15 cellular contexts compared by ENCODE assay signal in genomic region chr16:23397464-23397863, GRCh38. TPM values are rescaled to one million over a fixed set of nuclear protein-coding genes. Genes with fewer than 3 reads are reported as not detected.
DNase-seq lines count a peak whose midpoint lies in the region; ATAC-seq, FAIRE-seq and TF ChIP-seq lines count a peak whose summit lies in the region.
"Had no signal": no experiment of that assay in that cellular context is flagged by ENCODE, and none has a peak within 500 bp of the region (broad histone marks: within the 10 kb centered on the region; RNA-seq: fewer than 3 reads in every experiment).

No MANE protein-coding gene starts in this region.

- H3K79me2 ChIP-seq in HepG2 (ENCODE audit: insufficient read depth, low read length) = no peaks in the 10 kb centered on the region

- BruUV-seq in HepG2 (replicated peaks; lab: Mats Ljungman, UMichigan) = no TSS peak

- TF ChIP-seq POLR2A in HepG2 (IDR thresholded peaks at IDR 0.05; ENCODE audit: insufficient read depth in 1 of 2, low read depth in 2 of 2, low read length in 2 of 2) (no peak), right lobe of liver (IDR thresholded peaks at IDR 0.05) (no peak), sigmoid colon (IDR thresholded peaks at IDR 0.05) (no peak), testis (IDR thresholded peaks at IDR 0.05) (no peak)

- H3K9me3 Mint-ChIP-seq in brain = no peaks in the 10 kb centered on the region
- H3K9me3 Mint-ChIP-seq: CD8-positive, alpha-beta memory T cell had no signal

- 98% methylated on average over 2 of the region's 2 CpGs for WGBS in HepG2 (ENCODE audit: low lambda C conversion rate)
- WGBS in right lobe of liver (ENCODE audit: insufficient coverage, low coverage, low lambda C conversion rate, missing lambda C conversion rate) = 100% methylated on average over 2 of the region's 2 CpGs
- WGBS in sigmoid colon, 2 donors = 91 to 94% methylated on average over 2 of the region's 2 CpGs
- WGBS in testis, 2 donors = 95 to 97% methylated on average over 2 of the region's 2 CpGs

- TF ChIP-seq RAD21 in HepG2 (CRISPR knock-in tag; IDR thresholded peaks at IDR 0.05) = no peak

- no peak for ATAC-seq in HepG2
- no peak for ATAC-seq in right lobe of liver

- intact Hi-C loops in HepG2 (cut with micrococcal nuclease; ENCODE audit: unreplicated experiment) (no loop called here), right lobe of liver (cut with DNase I) (no loop called here), sigmoid colon (cut with DNase I) (no loop called here), testis (cut with DNase I; ENCODE audit: low total_unique reads) (no loop called here)

- TF ChIP-seq CTCF in HepG2 (CRISPR knock-in tag; IDR thresholded peaks at IDR 0.05) = no peak
- TF ChIP-seq CTCF in right lobe of liver (IDR thresholded peaks at IDR 0.05) = no peak
- TF ChIP-seq CTCF in brain (conservative IDR thresholded peaks at IDR 0.05) = no peak
- no peak for TF ChIP-seq CTCF in sigmoid colon (IDR thresholded peaks at IDR 0.05)
- no peak for TF ChIP-seq CTCF in testis (IDR thresholded peaks at IDR 0.05)

- H3K4me3 Mint-ChIP-seq in brain = no peak overlapping the region
- H3K4me3 Mint-ChIP-seq: CD8-positive, alpha-beta memory T cell had no signal

- H3K27me3 ChIP-seq in HepG2 (ENCODE audit: control insufficient read depth in 1 of 2, insufficient read depth in 2 of 2, low read length in 2 of 2) = no peaks in the 10 kb centered on the region
- no peaks in the 10 kb centered on the region for H3K27me3 ChIP-seq in right lobe of liver
- H3K27me3 ChIP-seq in sigmoid colon = no peaks in the 10 kb centered on the region
- H3K27me3 ChIP-seq in testis = no peaks in the 10 kb centered on the region
- H3K27me3 ChIP-seq: BLaER1 had no signal

- FAIRE-seq in HepG2 (lab: Jason Lieb, UNC) = no peak

- peaks cover 49% of the 10 kb centered on the region for H3K4me1 Mint-ChIP-seq in brain
- H3K4me1 Mint-ChIP-seq: CD8-positive, alpha-beta memory T cell had no signal

- H4K20me1 ChIP-seq in HepG2 (ENCODE audit: insufficient read depth, low read length) = no peaks in the 10 kb centered on the region
- H4K20me1 ChIP-seq: BLaER1 had no signal

- H3K27me3 Mint-ChIP-seq in brain = no peaks in the 10 kb centered on the region
- H3K27me3 Mint-ChIP-seq: CD8-positive, alpha-beta memory T cell had no signal

- no peak overlapping the region for H3K4me2 ChIP-seq in HepG2 (ENCODE audit: low read depth, low read length)
- H3K4me2 ChIP-seq: BLaER1 had no signal

- no peak for DNase-seq in HepG2 (ENCODE audit: low spot score)
- DNase-seq in right lobe of liver = no peak
- DNase-seq in sigmoid colon = peak; percentile 17
- no peak for DNase-seq in NK-92 (lab: John Stamatoyannopoulos, UW; ENCODE audit: unreplicated experiment)
- DNase-seq in testis = no peak
- DNase-seq in NCI-H1417 treated with DMSO at 0.1 percent for 48 hours (lab: John Stamatoyannopoulos, UW) = no peak
- DNase-seq: 8988T; AML-193; Caco-2; CD8-positive, alpha-beta memory T cell; DMS53; GM23248; H7 had no signal

- H3K27ac ChIP-seq in HepG2 (ENCODE audit: extremely low read length, insufficient read depth, low read length) (no peak overlapping the region), right lobe of liver (no peak overlapping the region), sigmoid colon (no peak overlapping the region), testis (no peak overlapping the region)
- H3K27ac ChIP-seq: BLaER1, GM23248 had no signal

- H3K9me3 ChIP-seq in HepG2 (ENCODE audit: low read length) (no peaks in the 10 kb centered on the region), right lobe of liver (no peaks in the 10 kb centered on the region), sigmoid colon (no peaks in the 10 kb centered on the region), testis (no peaks in the 10 kb centered on the region)
- H3K9me3 ChIP-seq: BLaER1, Caco-2 had no signal

- in situ Hi-C loops in HepG2 (cut with HindIII; ENCODE audit: extremely low pct_ligation_motif_present, low pct_unique_long_range_greater_than_20kb) = no loop called here

- H3K9ac ChIP-seq in HepG2 (ENCODE audit: insufficient read depth, low read depth, low read length) = no peak overlapping the region
- H3K9ac ChIP-seq: BLaER1, GM23248 had no signal

- TF ChIP-seq EP300 in HepG2 (IDR thresholded peaks at IDR 0.05; ENCODE audit: low read depth in 2 of 2, low read length in 2 of 2) = no peak
- TF ChIP-seq EP300 in HepG2 (CRISPR knock-in tag; IDR thresholded peaks at IDR 0.05; ENCODE audit: borderline replicate concordance) = no peak
- no peak for TF ChIP-seq EP300 in sigmoid colon (IDR thresholded peaks at IDR 0.05)

- POLR2A ChIA-PET in HepG2 (lab: Yijun Ruan, JAX) = no interaction called here

- H3K36me3 Mint-ChIP-seq in brain = peaks cover 77% of the 10 kb centered on the region

- H3K4me1 ChIP-seq in HepG2 (ENCODE audit: insufficient read depth, low read length) (no peaks in the 10 kb centered on the region), right lobe of liver (no peaks in the 10 kb centered on the region), sigmoid colon (peaks cover 0 to 32% (median 15%) of the 10 kb centered on the region in 4 donors), testis (no peaks in the 10 kb centered on the region)
- H3K4me1 ChIP-seq: BLaER1, Caco-2 had no signal

- H3K4me3 ChIP-seq in HepG2 (replicated peaks in 1 of 3; ENCODE audit: insufficient read depth in 1 of 3, low read depth in 2 of 3, low read length in 3 of 3) (no peak overlapping the region), right lobe of liver (no peak overlapping the region), sigmoid colon (no peak overlapping the region), testis (no peak overlapping the region)
- H3K4me3 ChIP-seq: BLaER1, GM23248 had no signal

- peak overlapping the region in 3 of 5 experiments; percentile 18 to 98 (median 54) for H3K27ac Mint-ChIP-seq in brain

- H3K36me3 ChIP-seq in HepG2 (replicated peaks in 1 of 2; ENCODE audit: control insufficient read depth in 1 of 2, insufficient read depth in 2 of 2, low read length in 2 of 2) = peaks cover 16 to 57% of the 10 kb centered on the region in 2 experiments
- H3K36me3 ChIP-seq in right lobe of liver = peaks cover 0 to 28% (median 9%) of the 10 kb centered on the region in 4 donors
- peaks cover under 1 to 70% (median 8%) of the 10 kb centered on the region in 4 donors for H3K36me3 ChIP-seq in sigmoid colon
- H3K36me3 ChIP-seq in testis (ENCODE audit: low read depth, missing control alignments) = no peaks in the 10 kb centered on the region

- H2AFZ ChIP-seq in HepG2 (ENCODE audit: low read length) = no peak overlapping the region
- H2AFZ ChIP-seq: GM23248 had no signal

- CTCF ChIA-PET in HepG2 (lab: Yijun Ruan, JAX; ENCODE audit: low intra/inter-chr PET ratio, low total read pairs) = no interaction called here

TF ChIP-seq in HepG2, 621 proteins besides CTCF, POLR2A, EP300 and RAD21:
- 0 out of 2 replicates have a peak, but pooled peaks have one; percentile 54 for TF ChIP-seq ZKSCAN1 (IDR thresholded peaks at IDR 0.05; ENCODE audit: low read length)
- no peak for TF ChIP-seq NFRKB (IDR thresholded peaks at IDR 0.05)
- TF ChIP-seq PITX1 (CRISPR knock-in tag; IDR thresholded peaks at IDR 0.05) = no peak
- TF ChIP-seq SAFB2 (CRISPR knock-in tag; IDR thresholded peaks at IDR 0.05; ENCODE audit: borderline replicate concordance, low read depth) = no peak
- TF ChIP-seq POLR2AphosphoS5 (IDR thresholded peaks at IDR 0.05; ENCODE audit: low read depth, low read length) = no peak
- no peak for TF ChIP-seq ZNF816 (CRISPR knock-in tag; IDR thresholded peaks at IDR 0.05; ENCODE audit: borderline replicate concordance)
- no peak for TF ChIP-seq ZNF558 (CRISPR knock-in tag; IDR thresholded peaks at IDR 0.05; ENCODE audit: borderline replicate concordance)

RNA-seq across cellular contexts. Expression of gene COG7, which starts 55.5 kb away (rescaled TPM):
- total RNA-seq in HepG2 (2016; rRNA removed; fragmentation: Illumina TruSeq; extraction: Trizol) = 12.6 and 15.4 TPM in 2 replicates
- total RNA-seq in HepG2 (2016; cell fraction: cytosol; rRNA removed; fragmentation: Illumina TruSeq; extraction: Trizol; ENCODE audit: low read depth) = 9.2 and 9.5 TPM in 2 replicates
- 14.1 and 14.7 TPM in 2 replicates for total RNA-seq in HepG2 (2016; cell fraction: insoluble cytoplasmic fraction; rRNA removed; fragmentation: Illumina TruSeq; extraction: Trizol)
- total RNA-seq in HepG2 (2016; cell fraction: membrane; rRNA removed; fragmentation: Illumina TruSeq; extraction: Trizol) = 8.1 and 9.4 TPM in 2 replicates
- total RNA-seq in HepG2 (2016; cell fraction: nucleus; rRNA removed; fragmentation: Illumina TruSeq; extraction: Trizol) = 16.3 and 18.0 TPM in 2 replicates
- 51.0 and 54.5 TPM in 2 replicates for polyA plus RNA-seq in HepG2 (2011; rRNA removed)
- polyA plus RNA-seq in HepG2 (2011; cell fraction: cytosol; rRNA removed) = 32.5 and 55.6 TPM in 2 replicates
- polyA plus RNA-seq in HepG2 (2011; cell fraction: nucleus; rRNA removed) = 105 and 118 TPM in 2 replicates
- 18.4 and 20.0 TPM in 2 replicates for polyA plus RNA-seq in HepG2 (2012)
- polyA plus RNA-seq in HepG2 (2016; cell fraction: cytosol; fragmentation: Illumina TruSeq; extraction: Trizol; ENCODE audit: low read depth) = 1.5 and 2.3 TPM in 2 replicates
- polyA plus RNA-seq in HepG2 (2016; cell fraction: insoluble cytoplasmic fraction; fragmentation: Illumina TruSeq; extraction: Trizol; ENCODE audit: low read depth) = 22.3 and 23.7 TPM in 2 replicates
- polyA plus RNA-seq in HepG2 (2016; cell fraction: membrane; fragmentation: Illumina TruSeq; extraction: Trizol; ENCODE audit: low read depth) = 3.7 and 4.9 TPM in 2 replicates
- 47.6 and 49.5 TPM in 2 replicates for polyA plus RNA-seq in HepG2 (2016; cell fraction: nucleus; fragmentation: Illumina TruSeq; extraction: Trizol; ENCODE audit: insufficient read depth, low read depth)
- polyA minus RNA-seq in HepG2 (2011; rRNA and poly(A)+ RNA removed; ENCODE audit: low replicate concordance) = 44.8 and 70.9 TPM in 2 replicates
- 14.6 and 17.4 TPM in 2 replicates for polyA minus RNA-seq in HepG2 (2011; cell fraction: cytosol; rRNA and poly(A)+ RNA removed)
- polyA minus RNA-seq in HepG2 (2011; cell fraction: nucleus; rRNA and poly(A)+ RNA removed) = 42.8 and 50.6 TPM in 2 replicates
- 10 to 100 TPM in 1 of 6 experiments, 1 to 10 TPM in 5; 7.5 to 11.2 (median 8.4) TPM for total RNA-seq in right lobe of liver
- 22.2 TPM for polyA plus RNA-seq in brain (ENCODE audit: insufficient read depth, low read depth, low replicate concordance)
- 10 to 100 TPM; 12.0 to 25.5 (median 13.9) TPM for total RNA-seq in sigmoid colon
- 10 to 100 TPM; 17.4 to 26.0 (median 19.4) TPM for polyA plus RNA-seq in sigmoid colon
- total RNA-seq in testis = 10 to 100 TPM; 35.1 to 40.7 TPM
- polyA plus RNA-seq in testis (ENCODE audit: insufficient read depth, low read depth, low replicate concordance) = 21.5 TPM
